ENCODE assay signal across 16 cellular contexts in the genomic region with DNA sequence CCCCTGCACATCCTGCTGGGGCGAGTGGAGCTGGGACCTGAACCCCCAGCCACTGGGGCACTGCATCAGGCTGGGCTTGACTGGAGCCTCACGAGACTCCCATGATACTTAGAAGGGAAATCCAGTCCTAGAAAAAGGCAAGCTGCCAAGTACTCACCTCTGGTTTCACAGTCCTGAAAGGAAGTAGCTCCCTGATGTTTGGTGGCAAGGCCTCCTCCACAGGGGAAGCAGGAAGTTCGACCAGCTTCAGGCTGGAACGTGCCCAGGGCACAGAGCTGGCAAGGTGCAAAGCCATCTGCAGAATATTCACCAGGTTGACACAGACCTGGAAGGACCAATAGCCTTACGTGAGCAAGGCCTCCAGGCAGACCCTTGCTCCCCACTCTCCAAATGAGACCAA.
"Had no signal": no experiment of that assay in that cellular context is flagged by ENCODE, and none has a peak within 500 bp of the region (broad histone marks: within the 10 kb centered on the region; RNA-seq: fewer than 3 reads in every experiment).

No MANE protein-coding gene starts in this region.

- H3K9me3 ChIP-seq: heart right ventricle, left ventricle myocardium inferior, ovary, sigmoid colon, upper lobe of left lung had no signal

- H3K27ac Mint-ChIP-seq: activated naive CD8-positive, alpha-beta T cell treated with anti-CD3 and anti-CD28 coated beads, Interleukin-2, amount 10 ng/mL, durations not matched to agents 7 days and 5 days had no signal

- H3K4me3 ChIP-seq: heart right ventricle, left ventricle myocardium inferior, ovary, sigmoid colon, upper lobe of left lung had no signal

- H3K36me3 ChIP-seq: left ventricle myocardium inferior, ovary, sigmoid colon, upper lobe of left lung had no signal

- H3K36me3 Mint-ChIP-seq: activated naive CD8-positive, alpha-beta T cell treated with anti-CD3 and anti-CD28 coated beads, Interleukin-2, amount 10 ng/mL, durations not matched to agents 7 days and 5 days had no signal

- H3K27ac ChIP-seq: heart right ventricle, left ventricle myocardium inferior, ovary, sigmoid colon, upper lobe of left lung had no signal

- H3K27me3 ChIP-seq: heart right ventricle, ovary, sigmoid colon, upper lobe of left lung had no signal

- H3K4me1 ChIP-seq: left ventricle myocardium inferior, sigmoid colon had no signal

- H3K9me3 Mint-ChIP-seq: activated naive CD8-positive, alpha-beta T cell treated with anti-CD3 and anti-CD28 coated beads, Interleukin-2, amount 10 ng/mL, durations not matched to agents 7 days and 5 days had no signal

- DNase-seq: activated CD4-positive, alpha-beta T cell treated with anti-CD3 and anti-CD28 coated beads, Interleukin-2, amount 50 U/mL, for 4 hours; activated CD4-positive, CD25-positive, alpha-beta regulatory T cell treated with anti-CD3 and anti-CD28 coated beads, Interleukin-2, amount 50 U/mL, for 72 hours; activated gamma-delta T cell treated with Interleukin-2 at 50 U/mL for 16 hours; activated naive CD8-positive, alpha-beta T cell treated with anti-CD3 and anti-CD28 coated beads, Interleukin-2, amount 10 ng/mL, durations not matched to agents 7 days and 5 days; activated T-cell treated with anti-CD3 and anti-CD28 coated beads, Interleukin-2, amount 50 U/mL, for 48 hours; anterior cingulate cortex; foreskin melanocyte; heart right ventricle; kidney; left ventricle myocardium inferior; mesenchymal stem cell; ovary; sigmoid colon; stimulated activated CD4-positive, alpha-beta T cell treated with anti-CD3 and anti-CD28 coated beads, Interleukin-12 subunit alpha, Interleukin-12 subunit beta, amount 100 ng/mL, for 4 hours; stimulated activated naive CD4-positive, alpha-beta T cell; upper lobe of left lung had no signal

- H3K4me3 Mint-ChIP-seq: activated naive CD8-positive, alpha-beta T cell treated with anti-CD3 and anti-CD28 coated beads, Interleukin-2, amount 10 ng/mL, durations not matched to agents 7 days and 5 days had no signal

- H3K4me1 Mint-ChIP-seq: activated naive CD8-positive, alpha-beta T cell treated with anti-CD3 and anti-CD28 coated beads, Interleukin-2, amount 10 ng/mL, durations not matched to agents 7 days and 5 days had no signal
